In genomic region chr14:103997391-103997790, GRCh38 we compare ENCODE assay signal across 27 cellular contexts. TPM values are rescaled to one million over a fixed set of nuclear protein-coding genes. Genes with fewer than 3 reads are reported as not detected.
"Had no signal": no experiment of that assay in that cellular context is flagged by ENCODE, and none has a peak within 500 bp of the region (broad histone marks: within the 10 kb centered on the region; RNA-seq: fewer than 3 reads in every experiment).

No MANE protein-coding gene starts in this region.

- H3K27ac ChIP-seq: HL-60, SJCRH30 had no signal

- H3K36me3 ChIP-seq: SJCRH30 had no signal

- FAIRE-seq: HTR-8/SVneo had no signal

- DNase-seq: KBM-7; MV-4-11; NCI-H1048; NCI-H1105; NCI-H1417; NCI-H146; NCI-H1694 treated with DMSO at 0.1 percent for 48 hours; NCI-H1930; NCI-H2081; NCI-H2107; NCI-H2227 treated with DMSO at 0.1 percent for 48 hours; NCI-H524; NCI-H526 treated with DMSO at 0.1 percent for 48 hours; NCI-H748 treated with DMSO at 0.1 percent for 48 hours; NK-92 treated with Interleukin-12 subunit alpha and Interleukin-12 subunit beta, amount 100 ng/mL, for 24 hours; PC-3; SHP77 treated with DMSO at 0.1 percent for 48 hours; SJCRH30 had no signal

- H3K4me1 ChIP-seq: SJCRH30 had no signal

- ATAC-seq: Panc1, PC-3, Right ventricle myocardium inferior had no signal

- H3K4me3 ChIP-seq: SJCRH30 had no signal

- H3K9me3 ChIP-seq: SJCRH30 had no signal

RNA-seq across cellular contexts. Expression of gene RD3L, which starts 55.1 kb away (rescaled TPM):
- total RNA-seq: LHCN-M2, MCF 10A, NCI-H460, OCI-LY7, PC-3, RPMI7951, SJCRH30 had no signal
